ENCODE assay signal across 26 cellular contexts in genomic region chr7:128889121-128889520, GRCh38.
DNase-seq lines count a peak whose midpoint lies in the region.
"Had no signal": no experiment of that assay in that cellular context is flagged by ENCODE, and none has a peak within 500 bp of the region (broad histone marks: within the 10 kb centered on the region; RNA-seq: fewer than 3 reads in every experiment).

No MANE protein-coding gene starts in this region.

- H3K4me3 ChIP-seq in iPS-18c (ENCODE audit: insufficient read depth, low read depth, low read length) = peak overlapping the region; percentile 9; the same call in 1 of the 2 replicates
- H3K4me3 ChIP-seq: colonic mucosa, HAP-1, K562, MG63, sigmoid colon had no signal

- DNase-seq in DMS53 (lab: John Stamatoyannopoulos, UW) (peak; percentile 35), DMS53 treated with DMSO at 0.1 percent for 48 hours (lab: John Stamatoyannopoulos, UW; ENCODE audit: unreplicated experiment) (no peak), D341Med (ENCODE audit: low spot score) (peak; percentile 22), NCI-H69 (lab: John Stamatoyannopoulos, UW) (peak; percentile 42), DMS114 treated with DMSO at 0.1 percent for 48 hours (lab: John Stamatoyannopoulos, UW; ENCODE audit: unreplicated experiment) (no peak), medulla oblongata (ENCODE audit: extremely low spot score) (no peak)
- DNase-seq in activated T-cell treated with anti-CD3 and anti-CD28 coated beads, Interleukin-2, amount 50 U/mL, for 48 hours = no peak
- DNase-seq: activated B cell treated with CpG ODN at 0.5 μM for 24 hours; activated CD4-positive, alpha-beta T cell treated with anti-CD3 and anti-CD28 coated beads, Interleukin-2, amount 50 U/mL, for 4 hours; activated naive CD4-positive, alpha-beta T cell treated with anti-CD3 and anti-CD28 coated beads for 36 hours; amniotic stem cell; CD4-positive, alpha-beta T cell; colonic mucosa; effector memory CD4-positive, alpha-beta T cell; erythroblast; GDM1; mesenchymal stem cell; MG63; NCI-H2081 treated with DMSO at 0.1 percent for 48 hours; NCI-H446; sigmoid colon; stimulated activated CD4-positive, alpha-beta T cell treated with anti-CD3 and anti-CD28 coated beads, Interleukin-4, amount 100 ng/mL, for 4 hours; substantia nigra had no signal

- no peaks in the 10 kb centered on the region for H3K9me3 ChIP-seq in iPS-18c (ENCODE audit: control insufficient read depth, insufficient read depth, low read length)
- H3K9me3 ChIP-seq: colonic mucosa, HAP-1, MG63, sigmoid colon had no signal

Comparison
In these comparisons a context has a peak if more than half of its experiments do, and no peak if none do; other contexts are left out.
1. DNase-seq: peak in DMS53 (single experiment), D341Med (single experiment) and NCI-H69 (single experiment); none in DMS53 treated with DMSO at 0.1 percent for 48 hours (single experiment), DMS114 treated with DMSO at 0.1 percent for 48 hours (single experiment), medulla oblongata (single experiment) and activated T-cell treated with anti-CD3 and anti-CD28 coated beads, Interleukin-2, amount 50 U/mL, for 48 hours (0 of 2).